In the genomic region with DNA sequence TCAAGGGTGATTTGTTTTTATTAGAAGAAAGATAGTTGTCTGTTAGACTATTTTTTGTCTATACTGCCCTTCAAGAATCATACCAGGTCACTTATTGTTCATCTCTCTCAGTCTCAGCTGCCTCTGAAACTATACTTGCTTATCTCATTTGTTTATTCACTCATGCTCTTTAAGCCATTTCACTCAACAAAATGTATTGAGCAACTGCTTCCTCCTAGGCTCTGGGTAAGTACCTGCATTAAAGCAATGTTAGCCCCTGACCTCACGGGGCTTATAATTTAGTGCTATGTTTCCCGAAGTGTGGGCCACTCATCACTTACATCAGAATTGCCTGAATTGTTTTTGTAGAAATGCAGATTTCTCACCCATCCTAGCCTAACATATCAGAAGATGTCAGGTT, we compare ENCODE assay signal across 16 cellular contexts.
"Had no signal": no experiment of that assay in that cellular context is flagged by ENCODE, and none has a peak within 500 bp of the region (broad histone marks: within the 10 kb centered on the region; RNA-seq: fewer than 3 reads in every experiment).

No MANE protein-coding gene starts in this region.

- H3K36me3 Mint-ChIP-seq: activated naive CD4-positive, alpha-beta T cell treated with anti-CD3 and anti-CD28 coated beads, Interleukin-2, amount 50 U/mL, for 24 hours; natural killer cell treated with Interleukin-12 subunit alpha and Interleukin-12 subunit beta and Interleukin-15 and Interleukin-18, amount 100 ng/mL, for 72 hours had no signal

- ATAC-seq: left cardiac atrium; natural killer cell treated with Interleukin-12 subunit alpha and Interleukin-12 subunit beta and Interleukin-15 and Interleukin-18, amount 100 ng/mL, for 72 hours had no signal

- H3K4me1 Mint-ChIP-seq: activated naive CD4-positive, alpha-beta T cell treated with anti-CD3 and anti-CD28 coated beads, Interleukin-2, amount 50 U/mL, for 24 hours had no signal

- H3K4me3 ChIP-seq: dorsolateral prefrontal cortex, tibial nerve had no signal

- H3K9me3 Mint-ChIP-seq: activated naive CD4-positive, alpha-beta T cell treated with anti-CD3 and anti-CD28 coated beads, Interleukin-2, amount 50 U/mL, for 24 hours; natural killer cell treated with Interleukin-12 subunit alpha and Interleukin-12 subunit beta and Interleukin-15 and Interleukin-18, amount 100 ng/mL, for 72 hours had no signal

- H3K9ac ChIP-seq: parathyroid adenoma had no signal

- H3K79me2 ChIP-seq: parathyroid adenoma had no signal

- FAIRE-seq: islet of Langerhans had no signal

- H3K9me3 ChIP-seq: tibial nerve had no signal

- H3K27me3 ChIP-seq: tibial nerve had no signal

- H3K27ac ChIP-seq: dorsolateral prefrontal cortex, parathyroid adenoma, tibial nerve had no signal

- H3K4me3 Mint-ChIP-seq: activated naive CD4-positive, alpha-beta T cell treated with anti-CD3 and anti-CD28 coated beads, Interleukin-2, amount 50 U/mL, for 24 hours; natural killer cell treated with Interleukin-12 subunit alpha and Interleukin-12 subunit beta and Interleukin-15 and Interleukin-18, amount 100 ng/mL, for 72 hours had no signal

- H3K4me1 ChIP-seq: parathyroid adenoma had no signal

- H3K27ac Mint-ChIP-seq: activated naive CD4-positive, alpha-beta T cell treated with anti-CD3 and anti-CD28 coated beads, Interleukin-2, amount 50 U/mL, for 24 hours; natural killer cell treated with Interleukin-12 subunit alpha and Interleukin-12 subunit beta and Interleukin-15 and Interleukin-18, amount 100 ng/mL, for 72 hours had no signal

- DNase-seq: activated CD4-positive, alpha-beta T cell treated with anti-CD3 and anti-CD28 coated beads for 1 hour; activated gamma-delta T cell; dorsolateral prefrontal cortex; erythroblast; left cardiac atrium; stimulated activated CD4-positive, alpha-beta T cell treated with anti-CD3 and anti-CD28 coated beads, Interleukin-12 subunit alpha, Interleukin-12 subunit beta, amount 100 ng/mL, for 4 hours; stimulated activated CD4-positive, alpha-beta T cell treated with anti-CD3 and anti-CD28 coated beads, Interleukin-1b, Interleukin-23, amount 100 ng/mL, for 48 hours; stimulated activated CD8-positive, alpha-beta memory T cell treated with anti-CD3 and anti-CD28 coated beads, Interleukin-4, amount 100 ng/mL, for 48 hours; stimulated activated naive CD4-positive, alpha-beta T cell; SW 1271; T-helper 2 cell had no signal

- H2AFZ ChIP-seq: parathyroid adenoma had no signal
